Comparison of ENCODE assay signal across 1 cellular context in the genomic region with DNA sequence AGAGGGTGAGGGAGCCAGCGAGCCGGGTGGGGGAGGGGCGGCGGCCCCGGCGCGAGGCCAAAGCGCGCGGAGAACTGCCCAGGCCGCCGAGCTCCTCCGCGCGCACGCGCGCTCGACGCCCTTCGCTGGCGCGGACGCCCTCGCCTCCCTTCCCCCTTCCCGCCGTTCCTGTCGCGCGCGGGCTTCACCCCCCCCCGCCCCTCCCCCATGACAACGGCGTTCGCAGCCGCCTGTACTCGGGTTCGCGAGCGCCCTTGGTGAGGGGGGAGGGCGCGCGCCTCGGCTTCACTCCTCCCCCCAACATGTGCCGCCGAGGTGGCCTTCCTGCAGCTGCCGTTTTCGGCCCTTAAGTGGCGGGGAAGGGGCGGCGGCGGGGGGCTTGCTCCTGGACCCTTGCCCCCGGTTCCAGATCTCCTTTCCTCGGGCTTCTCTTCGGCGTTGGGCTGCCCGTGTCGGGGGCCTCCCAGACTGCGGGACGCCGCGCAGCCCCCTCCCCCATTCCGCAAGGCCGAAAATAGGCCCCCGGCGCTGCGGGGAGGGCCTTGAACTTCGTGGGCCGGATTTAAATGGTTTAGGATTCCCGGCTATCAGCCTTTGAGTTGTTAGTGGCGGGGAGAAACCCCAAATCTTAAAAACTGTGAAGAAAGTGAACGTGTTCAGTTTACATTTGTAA.
TF ChIP-seq lines count a peak whose summit lies in the region.

No MANE protein-coding gene starts in this region.

TF ChIP-seq in HepG2, 621 proteins besides CTCF, POLR2A, EP300 and RAD21 (continues in another document):
- TF ChIP-seq, protein P1, sequence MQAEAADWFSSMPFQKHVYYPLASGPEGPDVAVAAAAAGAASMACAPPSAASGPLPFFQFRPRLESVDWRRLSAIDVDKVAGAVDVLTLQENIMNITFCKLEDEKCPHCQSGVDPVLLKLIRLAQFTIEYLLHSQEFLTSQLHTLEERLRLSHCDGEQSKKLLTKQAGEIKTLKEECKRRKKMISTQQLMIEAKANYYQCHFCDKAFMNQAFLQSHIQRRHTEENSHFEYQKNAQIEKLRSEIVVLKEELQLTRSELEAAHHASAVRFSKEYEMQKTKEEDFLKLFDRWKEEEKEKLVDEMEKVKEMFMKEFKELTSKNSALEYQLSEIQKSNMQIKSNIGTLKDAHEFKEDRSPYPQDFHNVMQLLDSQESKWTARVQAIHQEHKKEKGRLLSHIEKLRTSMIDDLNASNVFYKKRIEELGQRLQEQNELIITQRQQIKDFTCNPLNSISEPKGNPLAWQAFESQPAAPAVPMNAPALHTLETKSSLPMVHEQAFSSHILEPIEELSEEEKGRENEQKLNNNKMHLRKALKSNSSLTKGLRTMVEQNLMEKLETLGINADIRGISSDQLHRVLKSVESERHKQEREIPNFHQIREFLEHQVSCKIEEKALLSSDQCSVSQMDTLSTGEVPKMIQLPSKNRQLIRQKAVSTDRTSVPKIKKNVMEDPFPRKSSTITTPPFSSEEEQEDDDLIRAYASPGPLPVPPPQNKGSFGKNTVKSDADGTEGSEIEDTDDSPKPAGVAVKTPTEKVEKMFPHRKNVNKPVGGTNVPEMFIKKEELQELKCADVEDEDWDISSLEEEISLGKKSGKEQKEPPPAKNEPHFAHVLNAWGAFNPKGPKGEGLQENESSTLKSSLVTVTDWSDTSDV (CRISPR knock-in tag; IDR thresholded peaks at IDR 0.05), result no peak
- 0 out of 2 replicates have a peak, but pooled peaks have one; percentile 7 for TF ChIP-seq ZBTB7B (CRISPR knock-in tag; IDR thresholded peaks at IDR 0.05)
- TF ChIP-seq POLR2AphosphoS2 (IDR thresholded peaks at IDR 0.05; ENCODE audit: low read depth, low read length), result no peak
- no peak for TF ChIP-seq XRCC5 (optimal IDR thresholded peaks at IDR 0.05; ENCODE audit: low read length)
- TF ChIP-seq ZNF572 (CRISPR knock-in tag; IDR thresholded peaks at IDR 0.05), result no peak
- no peak for TF ChIP-seq TBX3 (IDR thresholded peaks at IDR 0.05; ENCODE audit: borderline replicate concordance)
- no peak; the same call in 1 of the 2 replicates for TF ChIP-seq SNAPC2 (CRISPR knock-in tag; IDR thresholded peaks at IDR 0.05)
- no peak for TF ChIP-seq FOSL2 (CRISPR knock-in tag; IDR thresholded peaks at IDR 0.05)
- no peak for TF ChIP-seq ATF1 (CRISPR knock-in tag; IDR thresholded peaks at IDR 0.05)
- no peak for TF ChIP-seq ZNF737 (CRISPR knock-in tag; IDR thresholded peaks at IDR 0.05; ENCODE audit: borderline replicate concordance)
- TF ChIP-seq ZNF747 (CRISPR knock-in tag; IDR thresholded peaks at IDR 0.05; ENCODE audit: borderline replicate concordance), result peak; percentile 36; the same call in 1 of the 2 replicates
- TF ChIP-seq, protein P2, sequence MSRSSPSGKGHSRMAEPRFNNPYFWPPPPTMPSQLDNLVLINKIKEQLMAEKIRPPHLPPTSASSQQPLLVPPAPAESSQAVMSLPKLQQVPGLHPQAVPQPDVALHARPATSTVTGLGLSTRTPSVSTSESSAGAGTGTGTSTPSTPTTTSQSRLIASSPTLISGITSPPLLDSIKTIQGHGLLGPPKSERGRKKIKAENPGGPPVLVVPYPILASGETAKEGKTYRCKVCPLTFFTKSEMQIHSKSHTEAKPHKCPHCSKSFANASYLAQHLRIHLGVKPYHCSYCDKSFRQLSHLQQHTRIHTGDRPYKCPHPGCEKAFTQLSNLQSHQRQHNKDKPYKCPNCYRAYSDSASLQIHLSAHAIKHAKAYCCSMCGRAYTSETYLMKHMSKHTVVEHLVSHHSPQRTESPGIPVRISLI (CRISPR knock-in tag; IDR thresholded peaks at IDR 0.05; ENCODE audit: borderline replicate concordance), result no peak
- TF ChIP-seq ZFX (CRISPR knock-in tag; IDR thresholded peaks at IDR 0.05; ENCODE audit: low read depth), result no peak
- TF ChIP-seq SUZ12 (IDR thresholded peaks at IDR 0.05; ENCODE audit: low read depth, low read length), result no peak
- TF ChIP-seq, protein P3, sequence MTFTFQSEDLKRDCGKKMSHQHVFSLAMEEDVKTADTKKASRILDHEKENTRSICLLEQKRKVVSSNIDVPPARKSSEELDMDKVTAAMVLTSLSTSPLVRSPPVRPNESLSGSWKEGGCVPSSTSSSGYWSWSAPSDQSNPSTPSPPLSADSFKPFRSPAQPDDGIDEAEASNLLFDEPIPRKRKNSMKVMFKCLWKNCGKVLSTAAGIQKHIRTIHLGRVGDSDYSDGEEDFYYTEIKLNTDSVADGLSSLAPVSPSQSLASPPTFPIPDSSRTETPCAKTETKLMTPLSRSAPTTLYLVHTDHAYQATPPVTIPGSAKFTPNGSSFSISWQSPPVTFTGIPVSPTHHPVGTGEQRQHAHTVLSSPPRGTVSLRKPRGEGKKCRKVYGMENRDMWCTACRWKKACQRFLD (CRISPR knock-in tag; IDR thresholded peaks at IDR 0.05; ENCODE audit: borderline replicate concordance), result no peak; the same call in 1 of the 2 replicates
- TF ChIP-seq TEAD2 (CRISPR knock-in tag; IDR thresholded peaks at IDR 0.05), result no peak
- 0 out of 2 replicates have a peak, but pooled peaks have one; percentile 16 for TF ChIP-seq ZNF749 (CRISPR knock-in tag; IDR thresholded peaks at IDR 0.05; ENCODE audit: borderline replicate concordance)
- TF ChIP-seq MTA1 (CRISPR knock-in tag; IDR thresholded peaks at IDR 0.05; ENCODE audit: borderline replicate concordance), result no peak
- TF ChIP-seq, protein P4, sequence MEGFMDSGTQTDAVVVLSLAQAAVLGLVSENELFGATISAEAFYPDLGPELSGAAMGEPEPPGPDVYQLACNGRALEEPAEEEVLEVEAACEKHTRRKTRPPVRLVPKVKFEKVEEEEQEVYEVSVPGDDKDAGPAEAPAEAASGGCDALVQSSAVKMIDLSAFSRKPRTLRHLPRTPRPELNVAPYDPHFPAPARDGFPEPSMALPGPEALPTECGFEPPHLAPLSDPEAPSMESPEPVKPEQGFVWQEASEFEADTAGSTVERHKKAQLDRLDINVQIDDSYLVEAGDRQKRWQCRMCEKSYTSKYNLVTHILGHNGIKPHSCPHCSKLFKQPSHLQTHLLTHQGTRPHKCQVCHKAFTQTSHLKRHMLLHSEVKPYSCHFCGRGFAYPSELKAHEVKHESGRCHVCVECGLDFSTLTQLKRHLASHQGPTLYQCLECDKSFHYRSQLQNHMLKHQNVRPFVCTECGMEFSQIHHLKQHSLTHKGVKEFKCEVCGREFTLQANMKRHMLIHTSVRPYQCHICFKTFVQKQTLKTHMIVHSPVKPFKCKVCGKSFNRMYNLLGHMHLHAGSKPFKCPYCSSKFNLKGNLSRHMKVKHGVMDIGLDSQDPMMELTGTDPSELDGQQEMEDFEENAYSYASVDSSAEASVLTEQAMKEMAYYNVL (CRISPR knock-in tag; IDR thresholded peaks at IDR 0.05; ENCODE audit: borderline replicate concordance), result no peak
- TF ChIP-seq, protein P5, sequence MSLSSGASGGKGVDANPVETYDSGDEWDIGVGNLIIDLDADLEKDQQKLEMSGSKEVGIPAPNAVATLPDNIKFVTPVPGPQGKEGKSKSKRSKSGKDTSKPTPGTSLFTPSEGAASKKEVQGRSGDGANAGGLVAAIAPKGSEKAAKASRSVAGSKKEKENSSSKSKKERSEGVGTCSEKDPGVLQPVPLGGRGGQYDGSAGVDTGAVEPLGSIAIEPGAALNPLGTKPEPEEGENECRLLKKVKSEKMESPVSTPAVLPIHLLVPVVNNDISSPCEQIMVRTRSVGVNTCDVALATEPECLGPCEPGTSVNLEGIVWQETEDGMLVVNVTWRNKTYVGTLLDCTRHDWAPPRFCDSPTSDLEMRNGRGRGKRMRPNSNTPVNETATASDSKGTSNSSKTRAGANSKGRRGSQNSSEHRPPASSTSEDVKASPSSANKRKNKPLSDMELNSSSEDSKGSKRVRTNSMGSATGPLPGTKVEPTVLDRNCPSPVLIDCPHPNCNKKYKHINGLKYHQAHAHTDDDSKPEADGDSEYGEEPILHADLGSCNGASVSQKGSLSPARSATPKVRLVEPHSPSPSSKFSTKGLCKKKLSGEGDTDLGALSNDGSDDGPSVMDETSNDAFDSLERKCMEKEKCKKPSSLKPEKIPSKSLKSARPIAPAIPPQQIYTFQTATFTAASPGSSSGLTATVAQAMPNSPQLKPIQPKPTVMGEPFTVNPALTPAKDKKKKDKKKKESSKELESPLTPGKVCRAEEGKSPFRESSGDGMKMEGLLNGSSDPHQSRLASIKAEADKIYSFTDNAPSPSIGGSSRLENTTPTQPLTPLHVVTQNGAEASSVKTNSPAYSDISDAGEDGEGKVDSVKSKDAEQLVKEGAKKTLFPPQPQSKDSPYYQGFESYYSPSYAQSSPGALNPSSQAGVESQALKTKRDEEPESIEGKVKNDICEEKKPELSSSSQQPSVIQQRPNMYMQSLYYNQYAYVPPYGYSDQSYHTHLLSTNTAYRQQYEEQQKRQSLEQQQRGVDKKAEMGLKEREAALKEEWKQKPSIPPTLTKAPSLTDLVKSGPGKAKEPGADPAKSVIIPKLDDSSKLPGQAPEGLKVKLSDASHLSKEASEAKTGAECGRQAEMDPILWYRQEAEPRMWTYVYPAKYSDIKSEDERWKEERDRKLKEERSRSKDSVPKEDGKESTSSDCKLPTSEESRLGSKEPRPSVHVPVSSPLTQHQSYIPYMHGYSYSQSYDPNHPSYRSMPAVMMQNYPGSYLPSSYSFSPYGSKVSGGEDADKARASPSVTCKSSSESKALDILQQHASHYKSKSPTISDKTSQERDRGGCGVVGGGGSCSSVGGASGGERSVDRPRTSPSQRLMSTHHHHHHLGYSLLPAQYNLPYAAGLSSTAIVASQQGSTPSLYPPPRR (CRISPR knock-in tag; IDR thresholded peaks at IDR 0.05; ENCODE audit: borderline replicate concordance), result peak; percentile 61
- no peak for TF ChIP-seq POLR2G (IDR thresholded peaks at IDR 0.05; ENCODE audit: low read depth, low read length)
- no peak for TF ChIP-seq ZBTB21 (CRISPR knock-in tag; IDR thresholded peaks at IDR 0.05)
- no peak for TF ChIP-seq ZFP1 (CRISPR knock-in tag; IDR thresholded peaks at IDR 0.05)
- no peak; the same call in 1 of the 2 replicates for TF ChIP-seq ZNF547 (CRISPR knock-in tag; IDR thresholded peaks at IDR 0.05)
- TF ChIP-seq BCL6 (CRISPR knock-in tag; IDR thresholded peaks at IDR 0.05), result no peak
- 0 out of 2 replicates have a peak, but pooled peaks have one; percentile 26 for TF ChIP-seq HIVEP1 (CRISPR knock-in tag; IDR thresholded peaks at IDR 0.05)
- TF ChIP-seq MYC (CRISPR knock-in tag; IDR thresholded peaks at IDR 0.05; ENCODE audit: borderline replicate concordance), result peak; percentile 85
- no peak; the same call in 1 of the 2 replicates for TF ChIP-seq FOSL1 (CRISPR knock-in tag; IDR thresholded peaks at IDR 0.05; ENCODE audit: borderline replicate concordance)
- no peak for TF ChIP-seq SMAD1 (CRISPR knock-in tag; IDR thresholded peaks at IDR 0.05; ENCODE audit: borderline replicate concordance, low read depth)
- TF ChIP-seq KLF15 (CRISPR knock-in tag; IDR thresholded peaks at IDR 0.05; ENCODE audit: borderline replicate concordance), result no peak
- TF ChIP-seq GABPB1 (CRISPR knock-in tag; IDR thresholded peaks at IDR 0.05), result no peak
- TF ChIP-seq ZFP62 (CRISPR knock-in tag; IDR thresholded peaks at IDR 0.05), result no peak
- TF ChIP-seq, protein P6, sequence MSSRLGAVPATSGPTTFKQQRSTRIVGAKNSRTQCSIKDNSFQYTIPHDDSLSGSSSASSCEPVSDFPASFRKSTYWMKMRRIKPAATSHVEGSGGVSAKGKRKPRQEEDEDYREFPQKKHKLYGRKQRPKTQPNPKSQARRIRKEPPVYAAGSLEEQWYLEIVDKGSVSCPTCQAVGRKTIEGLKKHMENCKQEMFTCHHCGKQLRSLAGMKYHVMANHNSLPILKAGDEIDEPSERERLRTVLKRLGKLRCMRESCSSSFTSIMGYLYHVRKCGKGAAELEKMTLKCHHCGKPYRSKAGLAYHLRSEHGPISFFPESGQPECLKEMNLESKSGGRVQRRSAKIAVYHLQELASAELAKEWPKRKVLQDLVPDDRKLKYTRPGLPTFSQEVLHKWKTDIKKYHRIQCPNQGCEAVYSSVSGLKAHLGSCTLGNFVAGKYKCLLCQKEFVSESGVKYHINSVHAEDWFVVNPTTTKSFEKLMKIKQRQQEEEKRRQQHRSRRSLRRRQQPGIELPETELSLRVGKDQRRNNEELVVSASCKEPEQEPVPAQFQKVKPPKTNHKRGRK (CRISPR knock-in tag; IDR thresholded peaks at IDR 0.05), result no peak
- no peak for TF ChIP-seq SP2 (CRISPR knock-in tag; IDR thresholded peaks at IDR 0.05)
- TF ChIP-seq ISX (CRISPR knock-in tag; conservative IDR thresholded peaks at IDR 0.05), result no peak
- TF ChIP-seq FOXA1 (IDR thresholded peaks at IDR 0.05), result no peak
- no peak for TF ChIP-seq FOXA1 (CRISPR knock-in tag; IDR thresholded peaks at IDR 0.05)
- no peak for TF ChIP-seq RXRB (CRISPR knock-in tag; IDR thresholded peaks at IDR 0.05; ENCODE audit: borderline replicate concordance)
- TF ChIP-seq EEA1 (CRISPR knock-in tag; IDR thresholded peaks at IDR 0.05; ENCODE audit: borderline replicate concordance), result no peak
- TF ChIP-seq NCOA5 (CRISPR knock-in tag; IDR thresholded peaks at IDR 0.05), result no peak
- TF ChIP-seq BRD4 (CRISPR knock-in tag; IDR thresholded peaks at IDR 0.05), result no peak
- no peak for TF ChIP-seq KDM4B (CRISPR knock-in tag; IDR thresholded peaks at IDR 0.05)
- TF ChIP-seq, protein P7, sequence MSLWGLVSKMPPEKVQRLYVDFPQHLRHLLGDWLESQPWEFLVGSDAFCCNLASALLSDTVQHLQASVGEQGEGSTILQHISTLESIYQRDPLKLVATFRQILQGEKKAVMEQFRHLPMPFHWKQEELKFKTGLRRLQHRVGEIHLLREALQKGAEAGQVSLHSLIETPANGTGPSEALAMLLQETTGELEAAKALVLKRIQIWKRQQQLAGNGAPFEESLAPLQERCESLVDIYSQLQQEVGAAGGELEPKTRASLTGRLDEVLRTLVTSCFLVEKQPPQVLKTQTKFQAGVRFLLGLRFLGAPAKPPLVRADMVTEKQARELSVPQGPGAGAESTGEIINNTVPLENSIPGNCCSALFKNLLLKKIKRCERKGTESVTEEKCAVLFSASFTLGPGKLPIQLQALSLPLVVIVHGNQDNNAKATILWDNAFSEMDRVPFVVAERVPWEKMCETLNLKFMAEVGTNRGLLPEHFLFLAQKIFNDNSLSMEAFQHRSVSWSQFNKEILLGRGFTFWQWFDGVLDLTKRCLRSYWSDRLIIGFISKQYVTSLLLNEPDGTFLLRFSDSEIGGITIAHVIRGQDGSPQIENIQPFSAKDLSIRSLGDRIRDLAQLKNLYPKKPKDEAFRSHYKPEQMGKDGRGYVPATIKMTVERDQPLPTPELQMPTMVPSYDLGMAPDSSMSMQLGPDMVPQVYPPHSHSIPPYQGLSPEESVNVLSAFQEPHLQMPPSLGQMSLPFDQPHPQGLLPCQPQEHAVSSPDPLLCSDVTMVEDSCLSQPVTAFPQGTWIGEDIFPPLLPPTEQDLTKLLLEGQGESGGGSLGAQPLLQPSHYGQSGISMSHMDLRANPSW (CRISPR knock-in tag; IDR thresholded peaks at IDR 0.05; ENCODE audit: borderline replicate concordance), result no peak
- peak; percentile 6; the same call in 1 of the 2 replicates for TF ChIP-seq SALL1 (CRISPR knock-in tag; IDR thresholded peaks at IDR 0.05)
- TF ChIP-seq NKX3-1 (CRISPR knock-in tag; IDR thresholded peaks at IDR 0.05), result 0 out of 2 replicates have a peak, but pooled peaks have one; percentile 21
- no peak; the same call in 1 of the 2 replicates for TF ChIP-seq TMF1 (CRISPR knock-in tag; IDR thresholded peaks at IDR 0.05; ENCODE audit: low read depth)
- peak; percentile 82 for TF ChIP-seq AGO1 (IDR thresholded peaks at IDR 0.05; ENCODE audit: low read depth, low read length, poor library complexity, severe bottlenecking)
- TF ChIP-seq PHF5A (CRISPR knock-in tag; IDR thresholded peaks at IDR 0.05; ENCODE audit: low read depth, unreplicated experiment), result no peak
- TF ChIP-seq NR2F2 (IDR thresholded peaks at IDR 0.05; ENCODE audit: borderline replicate concordance, low read depth), result no peak
